Comparison of ENCODE assay signal across 1 cellular context in genomic region chr2:207935121-207935990, GRCh38.
TF ChIP-seq lines count a peak whose summit lies in the region.

No MANE protein-coding gene starts in this region.

TF ChIP-seq in HepG2, 621 proteins besides CTCF, POLR2A, EP300 and RAD21 (continued from another document):
- TF ChIP-seq SRSF9 (IDR thresholded peaks at IDR 0.05; ENCODE audit: borderline replicate concordance, insufficient read depth, low read depth, low read length, poor library complexity, severe bottlenecking) (no peak), ISX (CRISPR knock-in tag; conservative IDR thresholded peaks at IDR 0.05) (no peak), FOSL2 (CRISPR knock-in tag; IDR thresholded peaks at IDR 0.05) (no peak), TERF1 (CRISPR knock-in tag; IDR thresholded peaks at IDR 0.05) (no peak), AGO2 (optimal IDR thresholded peaks at IDR 0.05; ENCODE audit: low read depth, low read length) (no peak), ASH2L (IDR thresholded peaks at IDR 0.05; ENCODE audit: insufficient read length, low read depth, low read length) (peak; percentile 73), FUBP1 (CRISPR knock-in tag; IDR thresholded peaks at IDR 0.05; ENCODE audit: borderline replicate concordance) (no peak), BCLAF1 (IDR thresholded peaks at IDR 0.05) (no peak), MXD3 (CRISPR knock-in tag; IDR thresholded peaks at IDR 0.05) (no peak), CEBPB (IDR thresholded peaks at IDR 0.05; ENCODE audit: borderline replicate concordance, low read depth, low read length) (peak; percentile 58; the same call in 1 of the 2 replicates), ZNF24 (IDR thresholded peaks at IDR 0.05) (no peak), ZNF770 (CRISPR knock-in tag; IDR thresholded peaks at IDR 0.05) (no peak), ZFP91 (CRISPR knock-in tag; IDR thresholded peaks at IDR 0.05; ENCODE audit: borderline replicate concordance) (0 out of 2 replicates have a peak, but pooled peaks have one; percentile 21), HBP1 (CRISPR knock-in tag; IDR thresholded peaks at IDR 0.05; ENCODE audit: low read depth) (no peak), YY1 (IDR thresholded peaks at IDR 0.05; ENCODE audit: insufficient read depth, insufficient replicate concordance, low read depth, low read length) (no peak), ZNF383 (CRISPR knock-in tag; IDR thresholded peaks at IDR 0.05; ENCODE audit: borderline replicate concordance) (no peak)
TF ChIP-seq in HepG2: peak in this region for 27.
